In the genomic region with DNA sequence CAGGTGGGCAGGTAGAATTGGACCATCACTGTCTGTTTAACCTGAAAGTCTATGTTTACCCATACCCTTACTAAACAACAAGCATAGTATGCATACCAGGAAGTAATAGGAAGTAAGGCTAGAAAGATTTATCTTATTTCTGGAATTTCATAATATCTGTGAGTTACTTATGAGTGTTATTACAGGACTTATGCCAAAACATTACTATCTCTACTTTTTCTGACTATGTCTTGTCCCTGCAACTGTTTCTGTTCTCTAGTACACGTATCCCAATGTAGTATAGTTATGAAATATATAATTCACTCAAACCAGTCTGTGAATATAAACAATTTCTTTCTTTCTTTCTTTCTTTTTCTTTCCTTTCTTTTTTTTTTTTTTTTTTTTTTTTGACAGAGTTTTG, we compare ENCODE assay signal across 22 cellular contexts.
"Had no signal": no experiment of that assay in that cellular context is flagged by ENCODE, and none has a peak within 500 bp of the region (broad histone marks: within the 10 kb centered on the region; RNA-seq: fewer than 3 reads in every experiment).

No MANE protein-coding gene starts in this region.

- H3K36me3 ChIP-seq: colonic mucosa, left lung, lower lobe of right lung, ovary, sigmoid colon, thoracic aorta, uterus had no signal

- H3K4me3 ChIP-seq: colonic mucosa, left lung, lower lobe of right lung, ovary, sigmoid colon, thoracic aorta, uterus had no signal

- H3K27me3 ChIP-seq: colonic mucosa, left lung, ovary, sigmoid colon, uterus had no signal

- DNase-seq: activated CD4-positive, alpha-beta memory T cell treated with anti-CD3 and anti-CD28 coated beads for 36 hours; activated CD4-positive, alpha-beta T cell treated with anti-CD3 and anti-CD28 coated beads, Interleukin-2, amount 10 ng/mL, durations not matched to agents 24 days and 14 days; activated CD4-positive, CD25-positive, alpha-beta regulatory T cell treated with anti-CD3 and anti-CD28 coated beads, Interleukin-2, amount 50 U/mL, for 72 hours; activated CD8-positive, alpha-beta memory T cell treated with anti-CD3 and anti-CD28 coated beads, Interleukin-2, amount 50 U/mL, for 4 hours; activated effector memory CD4-positive, alpha-beta T cell treated with anti-CD3 and anti-CD28 coated beads, Interleukin-2, amount 50 U/mL, for 16 hours; activated naive CD4-positive, alpha-beta T cell treated with anti-CD3 and anti-CD28 coated beads, Interleukin-2, amount 10 ng/mL, durations not matched to agents 7 days and 5 days; activated T-cell treated with anti-CD3 and anti-CD28 coated beads, Interleukin-2, amount 50 U/mL, for 1 hour; amygdala; colonic mucosa; effector CD8-positive, alpha-beta T cell; erythroblast; left lung; lower lobe of right lung; ovary; sigmoid colon; small intestine; stimulated activated CD4-positive, alpha-beta T cell treated with anti-CD3 and anti-CD28 coated beads, Interleukin-4, amount 100 ng/mL, for 24 hours; T-helper 17 cell; T1000; uterus had no signal

- H3K9me3 ChIP-seq: colonic mucosa, left lung, lower lobe of right lung, ovary, sigmoid colon, thoracic aorta, uterus had no signal

- ATAC-seq: left lung; lower lobe of right lung; stimulated activated effector memory CD8-positive, alpha-beta T cell treated with anti-CD3 and anti-CD28 coated beads, Interleukin-12 subunit alpha, Interleukin-12 subunit beta, amount 100 ng/mL, for 72 hours; T-helper 17 cell had no signal

- H3K4me1 ChIP-seq: colonic mucosa, left lung, lower lobe of right lung, sigmoid colon, uterus had no signal

- H3K27ac ChIP-seq: colonic mucosa, left lung, lower lobe of right lung, ovary, sigmoid colon, thoracic aorta, uterus had no signal
